In genomic region chr1:223831755-223832636, GRCh38 we compare ENCODE assay signal across 2 cellular contexts.
TF ChIP-seq lines count a peak whose summit lies in the region.

No MANE protein-coding gene starts in this region.

TF ChIP-seq in liver, 16 proteins besides CTCF, POLR2A, EP300 and RAD21:
- TF ChIP-seq REST (IDR thresholded peaks at IDR 0.05) (no peak), SP1 (IDR thresholded peaks at IDR 0.05) (no peak), FOXA1 (IDR thresholded peaks at IDR 0.05) (no peak), TAF1 (conservative IDR thresholded peaks at IDR 0.05) (no peak), RXRA (IDR thresholded peaks at IDR 0.05) (no peak), JUND (IDR thresholded peaks at IDR 0.05) (no peak)

TF ChIP-seq in HepG2, 621 proteins besides CTCF, POLR2A, EP300 and RAD21 (continued from another document):
- no peak for TF ChIP-seq NR2F1 (CRISPR knock-in tag; IDR thresholded peaks at IDR 0.05)
- no peak for TF ChIP-seq GABPB1 (CRISPR knock-in tag; IDR thresholded peaks at IDR 0.05)
- no peak for TF ChIP-seq NFE2 (CRISPR knock-in tag; IDR thresholded peaks at IDR 0.05)
- no peak for TF ChIP-seq SP1 (IDR thresholded peaks at IDR 0.05)
- no peak for TF ChIP-seq SP1 (CRISPR knock-in tag; IDR thresholded peaks at IDR 0.05)
- TF ChIP-seq TARDBP (CRISPR knock-in tag; IDR thresholded peaks at IDR 0.05), result no peak
- no peak for TF ChIP-seq ZBTB38 (CRISPR knock-in tag; IDR thresholded peaks at IDR 0.05)
- no peak for TF ChIP-seq NR0B2 (CRISPR knock-in tag; IDR thresholded peaks at IDR 0.05)
